Comparison of ENCODE assay signal across 10 cellular contexts in genomic region chr16:83513006-83513755, GRCh38.
DNase-seq lines count a peak whose midpoint lies in the region; ATAC-seq and TF ChIP-seq lines count a peak whose summit lies in the region.
"Had no signal": no experiment of that assay in that cellular context is flagged by ENCODE, and none has a peak within 500 bp of the region (broad histone marks: within the 10 kb centered on the region; RNA-seq: fewer than 3 reads in every experiment).

No MANE protein-coding gene starts in this region.

- H3K4me3 ChIP-seq in HFF-Myc (replicated peaks; ENCODE audit: low read depth, low read length) = no peak overlapping the region

- no peak for TF ChIP-seq CTCF in HFF-Myc (IDR thresholded peaks at IDR 0.05; ENCODE audit: low read depth, low read length, missing control alignments)

- DNase-seq in AG08396 (ENCODE audit: low spot score) (peak; percentile 56), HFF-Myc (ENCODE audit: extremely low read depth, low read depth) (peak; percentile 11), amniotic epithelial cell (ENCODE audit: low read depth) (peak; percentile 4), foreskin melanocyte (peak; percentile 88), NCI-H2171 (lab: John Stamatoyannopoulos, UW) (no peak), NCI-H526 treated with DMSO at 0.1 percent for 48 hours (lab: John Stamatoyannopoulos, UW) (no peak)
- DNase-seq: COR-L47, NCI-H146 had no signal

- no peak for ATAC-seq in GM21529 (IDR thresholded peaks at IDR 0.05; ENCODE audit: unreplicated experiment)
- no peak for ATAC-seq in HG03025 (IDR thresholded peaks at IDR 0.05; ENCODE audit: low FRiP score, unreplicated experiment)

Comparison
In these comparisons a context has a peak if more than half of its experiments do, and no peak if none do; other contexts are left out.
1. DNase-seq: peak in AG08396 (single experiment), HFF-Myc (single experiment), amniotic epithelial cell (single experiment) and foreskin melanocyte (single experiment); none in NCI-H2171 (single experiment) and NCI-H526 treated with DMSO at 0.1 percent for 48 hours (single experiment).